ENCODE assay signal across 26 cellular contexts in genomic region chr3:45088959-45089358, GRCh38. TPM values are rescaled to one million over a fixed set of nuclear protein-coding genes. Genes with fewer than 3 reads are reported as not detected.
DNase-seq lines count a peak whose midpoint lies in the region; ATAC-seq, FAIRE-seq and TF ChIP-seq lines count a peak whose summit lies in the region.
"Had no signal": no experiment of that assay in that cellular context is flagged by ENCODE, and none has a peak within 500 bp of the region (broad histone marks: within the 10 kb centered on the region; RNA-seq: fewer than 3 reads in every experiment).

No MANE protein-coding gene starts in this region.

- DNase-seq in NCI-H69 (lab: John Stamatoyannopoulos, UW): peak; percentile 52
- no peak for DNase-seq in epithelial cell of prostate (ENCODE audit: low read depth, low spot score)
- peak in 1 of 6 donors; percentile 25 for DNase-seq in pancreas
- DNase-seq in AML-193 (lab: John Stamatoyannopoulos, UW): no peak
- DNase-seq in NCI-H1092 treated with DMSO at 0.1 percent for 48 hours (lab: John Stamatoyannopoulos, UW): no peak
- DNase-seq: activated naive CD4-positive, alpha-beta T cell treated with Interleukin-2 at 50 U/mL for 16 hours; activated T-cell treated with anti-CD3 and anti-CD28 coated beads, Interleukin-2, amount 50 U/mL, for 72 hours; amniotic stem cell; Caco-2; DMS79 treated with DMSO at 0.1 percent for 48 hours; effector CD8-positive, alpha-beta T cell; NCI-H2029 treated with DMSO at 0.1 percent for 48 hours; NCI-H226; NCI-H748 treated with DMSO at 0.1 percent for 48 hours; stimulated activated CD8-positive, alpha-beta memory T cell treated with anti-CD3 and anti-CD28 coated beads, Interleukin-4, amount 100 ng/mL, for 48 hours; stimulated activated naive CD8-positive, alpha-beta T cell treated with anti-CD3 and anti-CD28 coated beads, Interleukin-15, amount 100 ng/mL, for 72 hours; T-helper 17 cell had no signal

- H3K36me3 ChIP-seq in pancreas: peaks cover 0 to 14% (median 0%) of the 10 kb centered on the region in 3 donors
- H3K36me3 ChIP-seq: BLaER1, esophagus muscularis mucosa, HAP-1, tibial nerve had no signal

- ATAC-seq in pancreas (peak; percentile 26 to 41 (median 36)), HG03378 (IDR thresholded peaks at IDR 0.05; ENCODE audit: unreplicated experiment) (no peak)
- ATAC-seq: activated T-cell treated with anti-CD3 and anti-CD28 coated beads, Interleukin-2, amount 50 U/mL, for 72 hours; SK-N-SH treated with all-trans-retinoic acid at 6 μM for 48 hours; stimulated activated naive CD8-positive, alpha-beta T cell treated with anti-CD3 and anti-CD28 coated beads, Interleukin-15, amount 100 ng/mL, for 72 hours; T-helper 17 cell had no signal

- H3K27me3 ChIP-seq in pancreas: no peaks in the 10 kb centered on the region
- H3K27me3 ChIP-seq: BLaER1, esophagus muscularis mucosa, tibial nerve had no signal

- peaks cover 16 to 29% (median 22%) of the 10 kb centered on the region in 3 donors for H3K4me1 ChIP-seq in pancreas
- H3K4me1 ChIP-seq: BLaER1, tibial nerve had no signal

- no peak overlapping the region for H3K4me3 ChIP-seq in pancreas
- H3K4me3 ChIP-seq: BLaER1, esophagus muscularis mucosa, HAP-1, tibial nerve had no signal

- TF ChIP-seq CTCF in C4-2B (conservative IDR thresholded peaks at IDR 0.05): no peak
- no peak for TF ChIP-seq CTCF in pancreas (IDR thresholded peaks at IDR 0.05)

- intact Hi-C loops in pancreas (cut with DNase I): no loop called here

- WGBS in pancreas, 2 donors: 33 to 34% methylated on average over 4 of the region's 4 CpGs

- FAIRE-seq in pancreas (lab: Jason Lieb, UNC): no peak
- FAIRE-seq: colon, frontal cortex had no signal

- H3K9me3 ChIP-seq in pancreas: no peaks in the 10 kb centered on the region
- H3K9me3 ChIP-seq: BLaER1, Caco-2, esophagus muscularis mucosa, HAP-1, tibial nerve had no signal

- H3K27ac ChIP-seq in C4-2B: 0 out of 2 replicates have a peak overlapping the region, but pooled peaks have one; percentile 29
- peak overlapping the region; percentile 91 for H3K27ac ChIP-seq in epithelial cell of prostate
- peak overlapping the region; percentile 28 to 60 (median 56) for H3K27ac ChIP-seq in pancreas
- H3K27ac ChIP-seq: BLaER1, esophagus muscularis mucosa, tibial nerve had no signal

RNA-seq across cellular contexts. Expression of gene CDCP1, which starts 57.2 kb away (rescaled TPM):
- 10 to 100 TPM in 3 of 6 donors, 1 to 10 TPM in 3; 7.9 to 22.2 (median 10.3) TPM for total RNA-seq in pancreas
- polyA plus RNA-seq in pancreas: 1 to 10 TPM; 3.4 to 4.1 TPM

Comparison
In these comparisons a context has a peak if more than half of its experiments do, and no peak if none do; other contexts are left out.
1. H3K27ac ChIP-seq: peak in every context shown above with its lines; median percentile 91 in epithelial cell of prostate; 56 in pancreas; 29 in C4-2B.